11 cellular contexts compared by ENCODE assay signal in genomic region chr3:128321418-128321817, GRCh38.
"Had no signal": no experiment of that assay in that cellular context is flagged by ENCODE, and none has a peak within 500 bp of the region (broad histone marks: within the 10 kb centered on the region; RNA-seq: fewer than 3 reads in every experiment).

No MANE protein-coding gene starts in this region.

- H3K27me3 Mint-ChIP-seq: activated naive CD4-positive, alpha-beta T cell treated with anti-CD3 and anti-CD28 coated beads, Interleukin-2, amount 10 ng/mL, durations not matched to agents 7 days and 5 days; central memory CD8-positive, alpha-beta T cell; dendritic cell treated with granulocyte-macrophage colony-stimulating factor and Interleukin-4, amounts not matched to agents 40 ng/mL and 50 ng/mL, for 4 days; naive B cell had no signal

- H3K4me3 Mint-ChIP-seq: activated naive CD4-positive, alpha-beta T cell treated with anti-CD3 and anti-CD28 coated beads, Interleukin-2, amount 10 ng/mL, durations not matched to agents 7 days and 5 days; activated T-helper 1 cell treated with anti-CD3 and anti-CD28 coated beads, Interleukin-12 subunit alpha, Interleukin-12 subunit beta, Interleukin-2, Interleukin-4 antibody, amounts not matched to agents 30 ng/mL and 10 ng/mL and 1 ng/mL, durations not matched to agents 14 hours and 24 hours and 36 hours; central memory CD8-positive, alpha-beta T cell; dendritic cell treated with granulocyte-macrophage colony-stimulating factor and Interleukin-4, amounts not matched to agents 40 ng/mL and 50 ng/mL, for 4 days; naive B cell had no signal

- H3K4me1 ChIP-seq: lower lobe of right lung had no signal

- H3K36me3 ChIP-seq: adrenal gland, right lobe of liver had no signal

- H3K4me3 ChIP-seq: adrenal gland, lower lobe of right lung, psoas muscle, right lobe of liver, suprapubic skin had no signal

- H3K27ac ChIP-seq: adrenal gland, lower lobe of right lung, psoas muscle, right lobe of liver, suprapubic skin had no signal

- H3K9me3 ChIP-seq: adrenal gland, lower lobe of right lung, psoas muscle, right lobe of liver, suprapubic skin had no signal

- H3K27me3 ChIP-seq: adrenal gland, right lobe of liver, suprapubic skin had no signal

- H3K9me3 Mint-ChIP-seq: activated naive CD4-positive, alpha-beta T cell treated with anti-CD3 and anti-CD28 coated beads, Interleukin-2, amount 10 ng/mL, durations not matched to agents 7 days and 5 days; activated T-helper 1 cell treated with anti-CD3 and anti-CD28 coated beads, Interleukin-12 subunit alpha, Interleukin-12 subunit beta, Interleukin-2, Interleukin-4 antibody, amounts not matched to agents 30 ng/mL and 10 ng/mL and 1 ng/mL, durations not matched to agents 14 hours and 24 hours and 36 hours; central memory CD8-positive, alpha-beta T cell; dendritic cell treated with granulocyte-macrophage colony-stimulating factor and Interleukin-4, amounts not matched to agents 40 ng/mL and 50 ng/mL, for 4 days; naive B cell had no signal

- DNase-seq: naive B cell, occipital lobe had no signal

- H3K27ac Mint-ChIP-seq: activated naive CD4-positive, alpha-beta T cell treated with anti-CD3 and anti-CD28 coated beads, Interleukin-2, amount 10 ng/mL, durations not matched to agents 7 days and 5 days; dendritic cell treated with granulocyte-macrophage colony-stimulating factor and Interleukin-4, amounts not matched to agents 40 ng/mL and 50 ng/mL, for 4 days had no signal
